9 cellular contexts compared by ENCODE assay signal in genomic region chr11:46237248-46238077, GRCh38. TPM values are rescaled to one million over a fixed set of nuclear protein-coding genes. Genes with fewer than 3 reads are reported as not detected.
DNase-seq lines count a peak whose midpoint lies in the region; ATAC-seq lines count a peak whose summit lies in the region.
"Had no signal": no experiment of that assay in that cellular context is flagged by ENCODE, and none has a peak within 500 bp of the region (broad histone marks: within the 10 kb centered on the region; RNA-seq: fewer than 3 reads in every experiment).

No MANE protein-coding gene starts in this region.

- CTCF ChIA-PET in activated CD4-positive, alpha-beta memory T cell treated with anti-CD3 and anti-CD28 coated beads for 36 hours (lab: Charles Lee) = interaction anchor here (0.7 to 19.7 kb wide), 20 partner anchors 12 to 320 kb away, joined by 3 to 479 read pairs (median 6); partner anchors contain the start of genes DGKZ, PEX16 and PHF21A

- DNase-seq in NCI-H2196 (lab: John Stamatoyannopoulos, UW; ENCODE audit: unreplicated experiment) (peak; percentile 52), memory B cell (ENCODE audit: low spot score in 2 of 2) (peak in 1 of 2 donors; percentile 30)
- peak; percentile 79 for DNase-seq in activated CD4-positive, alpha-beta memory T cell treated with anti-CD3 and anti-CD28 coated beads for 36 hours
- DNase-seq in effector CD8-positive, alpha-beta T cell (lab: John Stamatoyannopoulos, UW) = peak; percentile 13
- peak; percentile 38 to 42 for DNase-seq in stimulated activated CD8-positive, alpha-beta memory T cell treated with anti-CD3 and anti-CD28 coated beads, Interleukin-15, amount 100 ng/mL, for 48 hours (ENCODE audit: low read depth in 2 of 2)

- H3K4me1 Mint-ChIP-seq in activated CD4-positive, alpha-beta memory T cell treated with anti-CD3 and anti-CD28 coated beads for 36 hours (ENCODE audit: low read depth) = peaks cover 26% of the 10 kb centered on the region
- peaks cover 13% of the 10 kb centered on the region for H3K4me1 Mint-ChIP-seq in memory B cell

- no peaks in the 10 kb centered on the region for H3K36me3 Mint-ChIP-seq in activated CD4-positive, alpha-beta memory T cell treated with anti-CD3 and anti-CD28 coated beads for 36 hours
- no peaks in the 10 kb centered on the region for H3K36me3 Mint-ChIP-seq in memory B cell

- intact Hi-C loops in activated CD4-positive, alpha-beta memory T cell treated with anti-CD3 and anti-CD28 coated beads for 36 hours (cut with micrococcal nuclease) = loop anchor here (1.0 to 2.0 kb wide), 3 partner anchors 110 to 319 kb away; partner anchors contain the start of genes DGKZ and PHF21A

- H3K9ac ChIP-seq in ES-I3 (ENCODE audit: low read depth, low read length) = peak overlapping the region; percentile 75

- H3K9me3 ChIP-seq in ES-I3 (ENCODE audit: control insufficient read depth, insufficient read depth, low read length) = no peaks in the 10 kb centered on the region

- H3K4me3 Mint-ChIP-seq in activated CD4-positive, alpha-beta memory T cell treated with anti-CD3 and anti-CD28 coated beads for 36 hours = peak overlapping the region; percentile 82
- H3K4me3 Mint-ChIP-seq in memory B cell = peak overlapping the region; percentile 80

- peaks cover 4% of the 10 kb centered on the region for H3K27me3 Mint-ChIP-seq in activated CD4-positive, alpha-beta memory T cell treated with anti-CD3 and anti-CD28 coated beads for 36 hours
- peaks cover 29% of the 10 kb centered on the region for H3K27me3 Mint-ChIP-seq in memory B cell

- peak; percentile 4 for ATAC-seq in memory B cell (ENCODE audit: low read depth)
- ATAC-seq in GM21619 (IDR thresholded peaks at IDR 0.05; ENCODE audit: unreplicated experiment) = no peak
- ATAC-seq in HG03442 (IDR thresholded peaks at IDR 0.05; ENCODE audit: unreplicated experiment) = no peak

- peak overlapping the region; percentile 88 for H3K27ac Mint-ChIP-seq in activated CD4-positive, alpha-beta memory T cell treated with anti-CD3 and anti-CD28 coated beads for 36 hours
- peak overlapping the region; percentile 15 for H3K27ac Mint-ChIP-seq in memory B cell

- peaks cover 14% of the 10 kb centered on the region for H3K4me1 ChIP-seq in ES-I3 (ENCODE audit: insufficient read depth, low read length)

- POLR2A ChIA-PET in activated CD4-positive, alpha-beta memory T cell treated with anti-CD3 and anti-CD28 coated beads for 36 hours (lab: Charles Lee) = interaction anchor here (1.0 to 1.7 kb wide), 3 partner anchors 72 to 115 kb away, joined by 3 to 6 read pairs (median 5); no protein-coding TSS in a partner anchor

- no peaks in the 10 kb centered on the region for H3K9me3 Mint-ChIP-seq in activated CD4-positive, alpha-beta memory T cell treated with anti-CD3 and anti-CD28 coated beads for 36 hours
- peaks cover 5% of the 10 kb centered on the region for H3K9me3 Mint-ChIP-seq in memory B cell

- H3K36me3 ChIP-seq in ES-I3 (ENCODE audit: insufficient read depth, low read length) = no peaks in the 10 kb centered on the region

RNA-seq across cellular contexts. Expression of gene CREB3L1, which starts 40.0 kb away (rescaled TPM):
- not detected for total RNA-seq in activated CD4-positive, alpha-beta memory T cell treated with anti-CD3 and anti-CD28 coated beads for 36 hours
- total RNA-seq: SK-MEL-5 had no signal
